ENCODE assay signal across 8 cellular contexts in the genomic region with DNA sequence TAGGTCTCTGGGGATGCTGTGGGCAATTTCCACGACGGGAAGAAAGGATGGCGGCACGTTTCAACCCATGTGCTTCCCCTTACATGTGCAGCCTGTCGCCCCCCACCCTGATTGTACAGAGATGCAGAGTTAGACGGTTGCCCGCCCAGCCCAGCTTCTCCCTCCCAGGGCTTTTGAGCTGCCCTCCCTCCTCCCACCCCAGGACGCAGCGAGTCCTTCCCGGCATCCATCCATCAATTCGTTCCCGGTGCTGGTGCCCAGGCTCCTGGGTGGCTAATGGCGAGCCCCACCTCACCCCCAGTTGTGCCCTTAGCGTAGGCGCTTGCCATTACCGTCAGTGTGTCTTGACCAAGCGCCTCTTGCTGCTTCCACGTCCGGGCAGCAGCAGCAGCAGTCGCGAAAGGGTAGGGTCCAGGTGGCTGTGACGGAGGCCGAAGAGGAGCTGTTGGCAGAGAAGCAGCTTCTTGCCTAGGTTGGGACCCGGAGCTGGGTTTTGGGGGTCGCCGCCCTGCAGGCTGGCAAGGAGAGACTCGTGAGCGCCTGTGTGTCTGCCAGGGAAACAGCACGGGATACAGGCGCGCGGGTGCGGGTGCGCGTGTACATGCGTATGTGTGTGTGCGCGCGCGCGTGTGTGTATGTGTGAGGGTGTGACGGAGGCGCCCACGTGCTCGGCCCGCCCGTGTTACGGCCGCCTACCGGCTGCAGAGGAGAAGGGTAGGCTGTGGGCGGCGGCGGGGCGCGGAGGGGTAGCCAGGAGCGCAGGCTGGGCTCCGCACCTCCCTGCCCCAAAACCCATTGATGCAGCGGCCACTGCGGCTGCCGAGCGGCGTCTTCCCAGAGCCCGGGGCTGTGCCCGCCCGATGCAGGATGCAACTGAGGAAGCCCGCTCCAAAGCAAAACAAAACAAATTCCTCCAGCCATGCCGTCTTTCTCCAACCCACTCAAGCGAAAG. TPM values are rescaled to one million over a fixed set of nuclear protein-coding genes. Genes with fewer than 3 reads are reported as not detected.
DNase-seq lines count a peak whose midpoint lies in the region; ATAC-seq and TF ChIP-seq lines count a peak whose summit lies in the region.

Gene SLC6A15 (minus strand): TSS at position 609 of the 952 bp plus-strand sequence. CDS start 20,679 bp downstream, outside the sequence.

- H3K4me2 ChIP-seq in skeletal muscle satellite cell (ENCODE audit: low read length): peak within 1 kb of the TSS; percentile 94

- H3K27ac ChIP-seq in breast epithelium (no peak within 1 kb of the TSS), iPS-18a (ENCODE audit: low read length) (peak within 1 kb of the TSS; percentile 21)

- no peak for TF ChIP-seq POLR2A in breast epithelium (IDR thresholded peaks at IDR 0.05)

- H3K9ac ChIP-seq in iPS-18a (ENCODE audit: low read length) (peak within 1 kb of the TSS; percentile 85), skeletal muscle satellite cell (ENCODE audit: low read depth, low read length) (peak within 1 kb of the TSS; percentile 69)

- H3K27me3 ChIP-seq in breast epithelium (peaks cover 0 to 43% of the 10 kb centered on the region in 2 donors), iPS-18a (ENCODE audit: control insufficient read depth, insufficient read depth, low read length) (peaks cover 9% of the 10 kb centered on the region), skeletal muscle satellite cell (ENCODE audit: control insufficient read depth, insufficient read depth, low read length) (no peaks in the 10 kb centered on the region)

- ATAC-seq in HG02885 (IDR thresholded peaks at IDR 0.05; ENCODE audit: poor library complexity, unreplicated experiment) (peak; percentile 62), HG02623 (IDR thresholded peaks at IDR 0.05; ENCODE audit: unreplicated experiment) (no peak), HG02870 (IDR thresholded peaks at IDR 0.05; ENCODE audit: unreplicated experiment) (no peak)

- H3K36me3 ChIP-seq in breast epithelium (no peaks in the 10 kb centered on the region), iPS-18a (ENCODE audit: control insufficient read depth, low read depth, low read length) (no peaks in the 10 kb centered on the region), skeletal muscle satellite cell (ENCODE audit: insufficient read depth, low read length) (no peaks in the 10 kb centered on the region)

- TF ChIP-seq CTCF in breast epithelium (IDR thresholded peaks at IDR 0.05): peak in 1 of 3 donors; percentile 11

- H3K9me3 ChIP-seq in breast epithelium: no peaks in the 10 kb centered on the region
- H3K9me3 ChIP-seq in iPS-18a (ENCODE audit: control insufficient read depth, low read depth, low read length): no peaks in the 10 kb centered on the region
- H3K9me3 ChIP-seq in skeletal muscle satellite cell (replicated peaks; ENCODE audit: low read length): no peaks in the 10 kb centered on the region

- H3K4me3 ChIP-seq in breast epithelium (peak within 1 kb of the TSS; percentile 43 to 68 (median 47)), iPS-18a (ENCODE audit: low read length) (peak within 1 kb of the TSS; percentile 80), skeletal muscle satellite cell (ENCODE audit: low read length) (peak within 1 kb of the TSS; percentile 82)

- DNase-seq in COLO668 (lab: John Stamatoyannopoulos, UW; ENCODE audit: unreplicated experiment) (peak; percentile 94), NCI-H82 treated with DMSO at 0.1 percent for 48 hours (lab: John Stamatoyannopoulos, UW; ENCODE audit: unreplicated experiment) (peak; percentile 72), breast epithelium (ENCODE audit: low spot score in 2 of 2) (peak in 1 of 2 donors; percentile 51)

- H3K4me1 ChIP-seq in breast epithelium (peaks cover 0 to 4% of the 10 kb centered on the region in 2 donors), iPS-18a (ENCODE audit: control insufficient read depth, low read depth, low read length) (peaks cover 8% of the 10 kb centered on the region), skeletal muscle satellite cell (ENCODE audit: control insufficient read depth, insufficient read depth, low read length) (peaks cover 9% of the 10 kb centered on the region)

- intact Hi-C loops in breast epithelium (cut with DNase I; ENCODE audit: low total_unique reads): loop anchor here (10.0 kb wide), 1 partner anchor 258 kb away; no protein-coding TSS in a partner anchor

RNA-seq across cellular contexts. Expression of gene SLC6A15, which starts in this region (rescaled TPM):
- total RNA-seq in breast epithelium: 1 to 10 TPM in 2 of 3 donors, not detected in 1; 2.0 to 2.2 TPM
- 60.1 and 114 TPM in 2 replicates for total RNA-seq in skeletal muscle satellite cell (2012; rRNA removed)
